9 cellular contexts compared by ENCODE assay signal in the genomic region with DNA sequence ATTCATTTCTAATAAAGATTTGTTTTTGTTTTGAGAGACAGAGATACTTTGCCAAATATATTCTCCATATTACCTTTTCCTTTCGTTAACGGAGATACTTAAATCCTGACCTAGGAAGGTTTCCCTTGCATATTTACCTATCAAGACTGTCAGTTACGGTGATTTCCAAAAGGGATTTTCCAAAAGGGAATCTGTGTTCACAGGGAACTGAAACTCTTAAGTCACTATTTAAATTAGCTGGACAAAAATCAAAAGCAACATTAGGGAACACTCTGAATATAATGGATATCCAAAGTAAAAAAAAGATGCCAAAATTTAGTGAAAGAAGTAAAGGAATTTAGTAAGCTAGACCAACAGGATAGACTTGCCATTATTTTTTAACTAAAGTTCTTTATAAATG. TPM values are rescaled to one million over a fixed set of nuclear protein-coding genes. Genes with fewer than 3 reads are reported as not detected.
DNase-seq lines count a peak whose midpoint lies in the region; ATAC-seq and TF ChIP-seq lines count a peak whose summit lies in the region.
"Had no signal": no experiment of that assay in that cellular context is flagged by ENCODE, and none has a peak within 500 bp of the region (broad histone marks: within the 10 kb centered on the region; RNA-seq: fewer than 3 reads in every experiment).

No MANE protein-coding gene starts in this region.

- intact Hi-C loops in activated B cell treated with CpG ODN at 0.5 μM for 24 hours (cut with micrococcal nuclease): no loop called here

- 75% methylated on average over 3 of the region's 3 CpGs for WGBS in GM23248 (ENCODE audit: low coverage in 1 of 2, low lambda C conversion rate in 2 of 2, missing lambda C conversion rate in 2 of 2), 2 experiments
- 93% methylated on average over 3 of the region's 3 CpGs for WGBS in hepatocyte (ENCODE audit: low lambda C conversion rate, missing lambda C conversion rate)
- 92% methylated on average over 3 of the region's 3 CpGs for WGBS in smooth muscle cell (ENCODE audit: low lambda C conversion rate)

- CTCF ChIA-PET in activated B cell treated with CpG ODN at 0.5 μM for 24 hours (lab: Charles Lee): no interaction called here

- peak overlapping the region; percentile 83 for H3K4me3 ChIP-seq in GM23248
- no peak overlapping the region for H3K4me3 ChIP-seq in hepatocyte
- H3K4me3 ChIP-seq in smooth muscle cell: peak overlapping the region; percentile 87

- TF ChIP-seq CTCF in activated B cell treated with CpG ODN at 0.5 μM for 24 hours (IDR thresholded peaks at IDR 0.05) (no peak), hepatocyte (IDR thresholded peaks at IDR 0.05; ENCODE audit: poor library complexity) (no peak), smooth muscle cell (IDR thresholded peaks at IDR 0.05; ENCODE audit: borderline replicate concordance, insufficient read depth, poor library complexity, severe bottlenecking) (no peak)

- H4K20me1 ChIP-seq in GM23248 (ENCODE audit: insufficient read depth): 0 out of 2 replicates have a peak, but pooled peaks cover 9% of the 10 kb centered on the region
- H4K20me1 ChIP-seq in hepatocyte (ENCODE audit: insufficient read depth, poor library complexity, severe bottlenecking): no peaks in the 10 kb centered on the region
- peaks cover 36% of the 10 kb centered on the region for H4K20me1 ChIP-seq in smooth muscle cell (ENCODE audit: low read depth)

- no peak overlapping the region for H2AFZ ChIP-seq in GM23248
- no peak overlapping the region for H2AFZ ChIP-seq in hepatocyte
- no peak overlapping the region for H2AFZ ChIP-seq in smooth muscle cell (ENCODE audit: low read depth)

- H3K36me3 ChIP-seq in GM23248 (ENCODE audit: low read depth): peaks cover 44% of the 10 kb centered on the region
- H3K36me3 ChIP-seq in hepatocyte (replicated peaks; ENCODE audit: insufficient read depth, low read depth): no peaks in the 10 kb centered on the region
- peaks cover 4% of the 10 kb centered on the region for H3K36me3 ChIP-seq in smooth muscle cell (ENCODE audit: low read depth)

- H3K9ac ChIP-seq in GM23248: peak overlapping the region; percentile 94
- H3K9ac ChIP-seq in smooth muscle cell (ENCODE audit: low read depth): peak overlapping the region; percentile 10

- H3K9me3 ChIP-seq in GM23248 (ENCODE audit: low read depth) (no peaks in the 10 kb centered on the region), hepatocyte (ENCODE audit: low read depth) (no peaks in the 10 kb centered on the region), smooth muscle cell (replicated peaks; ENCODE audit: low read depth) (no peaks in the 10 kb centered on the region)

- peaks cover 35% of the 10 kb centered on the region for H3K4me1 Mint-ChIP-seq in activated B cell treated with CpG ODN at 0.5 μM for 24 hours

- DNase-seq in GM23248: no peak
- no peak for DNase-seq in activated B cell treated with CpG ODN at 0.5 μM for 24 hours
- no peak for DNase-seq in hepatocyte (ENCODE audit: low spot score)
- no peak for DNase-seq in smooth muscle cell (lab: John Stamatoyannopoulos, UW; ENCODE audit: unreplicated experiment)
- no peak for DNase-seq in DMS 273 (lab: John Stamatoyannopoulos, UW; ENCODE audit: unreplicated experiment)
- no peak for DNase-seq in NCI-H1105 (lab: John Stamatoyannopoulos, UW)
- no peak for DNase-seq in NOMO-1 treated with DMSO at 0.1 percent for 48 hours (lab: John Stamatoyannopoulos, UW; ENCODE audit: unreplicated experiment)
- DNase-seq: activated CD4-positive, alpha-beta T cell treated with anti-CD3 and anti-CD28 coated beads, Interleukin-2, amount 10 ng/mL, durations not matched to agents 7 days and 5 days; brain microvascular endothelial cell had no signal

- peak overlapping the region; percentile 100 for H3K4me2 ChIP-seq in GM23248 (ENCODE audit: unreplicated experiment)
- H3K4me2 ChIP-seq in hepatocyte: peak overlapping the region; percentile 74
- peak overlapping the region; percentile 89 for H3K4me2 ChIP-seq in smooth muscle cell

- H3F3A ChIP-seq in GM23248 (ENCODE audit: insufficient read depth): peaks cover 24% of the 10 kb centered on the region
- H3F3A ChIP-seq in smooth muscle cell (ENCODE audit: low read depth): peaks cover 7% of the 10 kb centered on the region

- in situ Hi-C loops in GM23248 (cut with MboI): no loop called here

- POLR2A ChIA-PET in activated B cell treated with CpG ODN at 0.5 μM for 24 hours (lab: Charles Lee): no interaction called here

- peak overlapping the region; percentile 30 for H3K27ac Mint-ChIP-seq in activated B cell treated with CpG ODN at 0.5 μM for 24 hours
- H3K27ac Mint-ChIP-seq: activated CD4-positive, alpha-beta T cell treated with anti-CD3 and anti-CD28 coated beads, Interleukin-2, amount 10 ng/mL, durations not matched to agents 7 days and 5 days had no signal

- H3K9me2 ChIP-seq in GM23248 (ENCODE audit: insufficient read depth) (no peaks in the 10 kb centered on the region), hepatocyte (replicated peaks; ENCODE audit: insufficient read depth) (no peaks in the 10 kb centered on the region)

- no peaks in the 10 kb centered on the region for H3K9me3 Mint-ChIP-seq in activated B cell treated with CpG ODN at 0.5 μM for 24 hours
- H3K9me3 Mint-ChIP-seq: activated CD4-positive, alpha-beta T cell treated with anti-CD3 and anti-CD28 coated beads, Interleukin-2, amount 10 ng/mL, durations not matched to agents 7 days and 5 days had no signal

- H3K4me3 Mint-ChIP-seq in activated B cell treated with CpG ODN at 0.5 μM for 24 hours: no peak overlapping the region

- H3K79me2 ChIP-seq in GM23248 (ENCODE audit: insufficient read depth): peaks cover 90% of the 10 kb centered on the region
- peaks cover 74% of the 10 kb centered on the region for H3K79me2 ChIP-seq in hepatocyte
- peaks cover 91% of the 10 kb centered on the region for H3K79me2 ChIP-seq in smooth muscle cell (ENCODE audit: low read depth)

- H3K27me3 ChIP-seq in GM23248 (replicated peaks; ENCODE audit: insufficient read depth) (no peaks in the 10 kb centered on the region), hepatocyte (no peaks in the 10 kb centered on the region), smooth muscle cell (ENCODE audit: low read depth) (no peaks in the 10 kb centered on the region)
- H3K27me3 ChIP-seq: brain microvascular endothelial cell had no signal

- H3K27me3 Mint-ChIP-seq in activated B cell treated with CpG ODN at 0.5 μM for 24 hours: no peaks in the 10 kb centered on the region
- H3K27me3 Mint-ChIP-seq: activated CD4-positive, alpha-beta T cell treated with anti-CD3 and anti-CD28 coated beads, Interleukin-2, amount 10 ng/mL, durations not matched to agents 7 days and 5 days had no signal

- peaks cover 31% of the 10 kb centered on the region for H3K36me3 Mint-ChIP-seq in activated B cell treated with CpG ODN at 0.5 μM for 24 hours (ENCODE audit: low read depth)

- H3K27ac ChIP-seq in GM23248 (peak overlapping the region; percentile 93), hepatocyte (peak overlapping the region; percentile 99), smooth muscle cell (ENCODE audit: low read depth) (no peak overlapping the region)

- H3K4me1 ChIP-seq in GM23248 (ENCODE audit: insufficient read depth) (peaks cover 29% of the 10 kb centered on the region), hepatocyte (ENCODE audit: insufficient read depth) (peaks cover 20% of the 10 kb centered on the region), smooth muscle cell (ENCODE audit: low read depth) (peaks cover 14% of the 10 kb centered on the region)

- ATAC-seq in activated B cell treated with CpG ODN at 0.5 μM for 24 hours (ENCODE audit: low read depth): no peak

RNA-seq across cellular contexts. Expression of a gene that starts 0.6 kb away (rescaled TPM):
- total RNA-seq in GM23248 (2014; rRNA removed; shearing (Covaris generic)): 77.7 and 83.8 TPM in 2 replicates
- polyA plus RNA-seq in GM23248 (2016; fragmentation: Nextera tagmentation; extraction: Ambion mirVana) (73.1 and 77.6 TPM in 2 replicates), hepatocyte (29.0 and 38.0 TPM in 2 replicates), smooth muscle cell (25.6 and 36.0 TPM in 2 replicates)
- total RNA-seq in activated B cell treated with CpG ODN at 0.5 μM for 24 hours (33.9 and 35.3 TPM in 2 replicates), hepatocyte (42.2 and 48.8 TPM in 2 replicates), smooth muscle cell (34.6 and 44.2 TPM in 2 replicates)
